ENCODE assay signal across 28 cellular contexts in genomic region chr19:16133818-16134217, GRCh38. TPM values are rescaled to one million over a fixed set of nuclear protein-coding genes. Genes with fewer than 3 reads are reported as not detected.
DNase-seq lines count a peak whose midpoint lies in the region; ATAC-seq and TF ChIP-seq lines count a peak whose summit lies in the region.
"Had no signal": no experiment of that assay in that cellular context is flagged by ENCODE, and none has a peak within 500 bp of the region (broad histone marks: within the 10 kb centered on the region; RNA-seq: fewer than 3 reads in every experiment).

No MANE protein-coding gene starts in this region.

- POLR2A ChIA-PET in T-cell (lab: Charles Lee): interaction anchor here in 1 of 2 donors (0.6 kb wide), 1 partner anchor 14 kb away, joined by 3 read pairs; no protein-coding TSS in a partner anchor

- peaks cover 37% of the 10 kb centered on the region for H3K36me3 ChIP-seq in osteoblast (ENCODE audit: insufficient read depth, low read length)
- H3K36me3 ChIP-seq in effector memory CD4-positive, alpha-beta T cell (ENCODE audit: control insufficient read depth, insufficient read depth, low read length): peaks cover 48% of the 10 kb centered on the region
- H3K36me3 ChIP-seq: neural progenitor cell had no signal

- no peaks in the 10 kb centered on the region for H3K79me2 ChIP-seq in osteoblast (ENCODE audit: insufficient read depth, low read length)

- no peak overlapping the region for H3K4me3 Mint-ChIP-seq in activated CD8-positive, alpha-beta memory T cell treated with anti-CD3 and anti-CD28 coated beads, Interleukin-2, amount 10 ng/mL, durations not matched to agents 7 days and 5 days
- no peak overlapping the region for H3K4me3 Mint-ChIP-seq in T-cell
- H3K4me3 Mint-ChIP-seq: neural progenitor cell had no signal

- no peak overlapping the region for H3K4me2 ChIP-seq in osteoblast (ENCODE audit: insufficient read depth, low read length)
- H3K4me2 ChIP-seq: neural progenitor cell had no signal

- peak overlapping the region; percentile 68 for H3K27ac Mint-ChIP-seq in activated CD8-positive, alpha-beta memory T cell treated with anti-CD3 and anti-CD28 coated beads, Interleukin-2, amount 10 ng/mL, durations not matched to agents 7 days and 5 days
- H3K27ac Mint-ChIP-seq in T-cell: peak overlapping the region; percentile 36 to 48
- H3K27ac Mint-ChIP-seq: neural progenitor cell had no signal

- H3K36me3 Mint-ChIP-seq in activated CD8-positive, alpha-beta memory T cell treated with anti-CD3 and anti-CD28 coated beads, Interleukin-2, amount 10 ng/mL, durations not matched to agents 7 days and 5 days: peaks cover 69% of the 10 kb centered on the region
- peaks cover 53% of the 10 kb centered on the region for H3K36me3 Mint-ChIP-seq in T-cell

- no peak overlapping the region for H2AFZ ChIP-seq in osteoblast (ENCODE audit: low read length)
- H2AFZ ChIP-seq: neural progenitor cell had no signal

- ATAC-seq in activated CD8-positive, alpha-beta memory T cell treated with anti-CD3 and anti-CD28 coated beads, Interleukin-2, amount 10 ng/mL, durations not matched to agents 7 days and 5 days: no peak
- ATAC-seq in T-cell (replicated peaks in 1 of 4): no peak
- ATAC-seq: activated CD4-positive, CD25-positive, alpha-beta regulatory T cell treated with anti-CD3 and anti-CD28 coated beads, Interleukin-2, amount 50 U/mL, for 24 hours; gastroesophageal sphincter; SK-N-SH treated with all-trans-retinoic acid at 6 μM for 48 hours had no signal

- no peak for DNase-seq in activated CD8-positive, alpha-beta memory T cell treated with anti-CD3 and anti-CD28 coated beads, Interleukin-2, amount 10 ng/mL, durations not matched to agents 7 days and 5 days
- DNase-seq in activated CD8-positive, alpha-beta memory T cell treated with anti-CD3 and anti-CD28 coated beads, Interleukin-2, amount 50 U/mL, for 48 hours: no peak
- DNase-seq in T-cell: no peak
- peak; percentile 90 for DNase-seq in osteoblast (ENCODE audit: insufficient read length, low spot score, missing footprints)
- no peak for DNase-seq in cerebellum (ENCODE audit: low spot score)
- DNase-seq in effector memory CD4-positive, alpha-beta T cell: no peak
- DNase-seq: 8988T; activated CD8-positive, alpha-beta memory T cell treated with anti-CD3 and anti-CD28 coated beads for 24 hours; amygdala; C1 segment of cervical spinal cord; dorsolateral prefrontal cortex; GF-D8; GOT3; midbrain; NCI-H1092; NCI-H2029; NCI-H446 treated with DMSO at 0.1 percent for 48 hours; spleen; T1000 had no signal

- TF ChIP-seq CTCF in osteoblast (IDR thresholded peaks at IDR 0.05; ENCODE audit: extremely low read depth, low read depth, low read length): no peak

- H4K20me1 ChIP-seq in osteoblast (ENCODE audit: insufficient read depth, low read length): peaks cover 4% of the 10 kb centered on the region

- no peaks in the 10 kb centered on the region for H3K27me3 ChIP-seq in osteoblast (ENCODE audit: insufficient read depth, low read length)
- H3K27me3 ChIP-seq in effector memory CD4-positive, alpha-beta T cell (replicated peaks; ENCODE audit: control insufficient read depth, insufficient read depth, low read length, poor library complexity, severe bottlenecking): no peaks in the 10 kb centered on the region
- H3K27me3 ChIP-seq: dorsolateral prefrontal cortex, gastroesophageal sphincter, neural progenitor cell, spleen had no signal

- no peaks in the 10 kb centered on the region for H3K27me3 Mint-ChIP-seq in activated CD8-positive, alpha-beta memory T cell treated with anti-CD3 and anti-CD28 coated beads, Interleukin-2, amount 10 ng/mL, durations not matched to agents 7 days and 5 days
- no peaks in the 10 kb centered on the region for H3K27me3 Mint-ChIP-seq in T-cell

- peaks cover 5% of the 10 kb centered on the region for H3K9me3 Mint-ChIP-seq in activated CD8-positive, alpha-beta memory T cell treated with anti-CD3 and anti-CD28 coated beads, Interleukin-2, amount 10 ng/mL, durations not matched to agents 7 days and 5 days (ENCODE audit: low read depth)
- peaks cover 0 to 10% (median 0%) of the 10 kb centered on the region in 3 donors for H3K9me3 Mint-ChIP-seq in T-cell
- H3K9me3 Mint-ChIP-seq: neural progenitor cell had no signal

- no peaks in the 10 kb centered on the region for H3K9me3 ChIP-seq in osteoblast (ENCODE audit: low read depth, low read length)
- no peaks in the 10 kb centered on the region for H3K9me3 ChIP-seq in effector memory CD4-positive, alpha-beta T cell (ENCODE audit: control insufficient read depth, low read length)
- H3K9me3 ChIP-seq: gastroesophageal sphincter, spleen had no signal

- no peak overlapping the region for H3K27ac ChIP-seq in osteoblast (ENCODE audit: low read depth, low read length)
- H3K27ac ChIP-seq in effector memory CD4-positive, alpha-beta T cell (ENCODE audit: insufficient read depth, low read length, poor library complexity, severe bottlenecking): no peak overlapping the region
- H3K27ac ChIP-seq: dorsolateral prefrontal cortex, gastroesophageal sphincter, neural progenitor cell had no signal

- H3K4me1 Mint-ChIP-seq in activated CD8-positive, alpha-beta memory T cell treated with anti-CD3 and anti-CD28 coated beads, Interleukin-2, amount 10 ng/mL, durations not matched to agents 7 days and 5 days: peaks cover 39% of the 10 kb centered on the region
- H3K4me1 Mint-ChIP-seq in T-cell: peaks cover 0 to 12% (median 0%) of the 10 kb centered on the region in 3 donors
- H3K4me1 Mint-ChIP-seq: neural progenitor cell had no signal

- H3K4me1 ChIP-seq in osteoblast (ENCODE audit: insufficient read depth, low read length): no peaks in the 10 kb centered on the region
- no peaks in the 10 kb centered on the region for H3K4me1 ChIP-seq in effector memory CD4-positive, alpha-beta T cell (ENCODE audit: control insufficient read depth, insufficient read depth, low read length, poor library complexity, severe bottlenecking)
- H3K4me1 ChIP-seq: gastroesophageal sphincter, neural progenitor cell had no signal

- no peak overlapping the region for H3K4me3 ChIP-seq in osteoblast (ENCODE audit: insufficient read depth, low read length)
- H3K4me3 ChIP-seq in effector memory CD4-positive, alpha-beta T cell (ENCODE audit: insufficient read depth, low read depth, low read length, poor library complexity, severe bottlenecking): no peak overlapping the region
- H3K4me3 ChIP-seq: dorsolateral prefrontal cortex, gastroesophageal sphincter, neural progenitor cell, spleen had no signal

- CTCF ChIA-PET in activated CD8-positive, alpha-beta memory T cell treated with anti-CD3 and anti-CD28 coated beads, Interleukin-2, amount 10 ng/mL, durations not matched to agents 7 days and 5 days (lab: Charles Lee): interaction anchor here (0.7 to 2.2 kb wide), 2 partner anchors 11 to 16 kb away, joined by 3 to 6 read pairs; no protein-coding TSS in a partner anchor
- CTCF ChIA-PET in T-cell (lab: Charles Lee): no interaction called here

RNA-seq across cellular contexts. Expression of gene HSH2D, which starts 9.7 kb away (rescaled TPM):
- total RNA-seq in activated CD8-positive, alpha-beta memory T cell treated with anti-CD3 and anti-CD28 coated beads, Interleukin-2, amount 10 ng/mL, durations not matched to agents 7 days and 5 days: 100 to 1,000 TPM; 181 to 199 TPM
- total RNA-seq in T-cell: 10 to 100 TPM; 23.5 to 37.0 (median 28.5) TPM
- 0.36 TPM in 1 of 2 replicates, not detected in the other for total RNA-seq in osteoblast
- total RNA-seq in cerebellum: not detected
- total RNA-seq: RPMI7951 had no signal

RNA-seq across cellular contexts. Expression of gene RAB8A, which starts 22.1 kb away (rescaled TPM):
- 100 to 1,000 TPM; 204 to 271 TPM for total RNA-seq in activated CD8-positive, alpha-beta memory T cell treated with anti-CD3 and anti-CD28 coated beads, Interleukin-2, amount 10 ng/mL, durations not matched to agents 7 days and 5 days
- 10 to 100 TPM; 67.0 to 84.5 (median 71.7) TPM for total RNA-seq in T-cell
- total RNA-seq in osteoblast: 61.6 and 68.8 TPM in 2 replicates
- 36.9 TPM for total RNA-seq in cerebellum

RNA-seq across cellular contexts. Expression of gene CIB3, which starts 39.5 kb away (rescaled TPM):
- total RNA-seq in activated CD8-positive, alpha-beta memory T cell treated with anti-CD3 and anti-CD28 coated beads, Interleukin-2, amount 10 ng/mL, durations not matched to agents 7 days and 5 days: not detected
- not detected for total RNA-seq in T-cell
- total RNA-seq in osteoblast: not detected in 2 replicates
- total RNA-seq in cerebellum: not detected
- total RNA-seq: cardiac septum, dorsolateral prefrontal cortex, epithelial cell of proximal tubule, gastroesophageal sphincter, RPMI7951, spleen, subcutaneous adipose tissue, urinary bladder had no signal

RNA-seq across cellular contexts. Expression of gene FAM32A, which starts 51.4 kb away (rescaled TPM):
- 10 to 100 TPM; 64.6 to 72.0 TPM for total RNA-seq in activated CD8-positive, alpha-beta memory T cell treated with anti-CD3 and anti-CD28 coated beads, Interleukin-2, amount 10 ng/mL, durations not matched to agents 7 days and 5 days
- total RNA-seq in T-cell (10 to 100 TPM; 42.1 to 60.6 (median 53.3) TPM), osteoblast (93.4 and 109 TPM in 2 replicates), cerebellum (70.4 TPM)

RNA-seq across cellular contexts. Expression of gene TPM4, which starts 57.5 kb away (rescaled TPM):
- total RNA-seq in activated CD8-positive, alpha-beta memory T cell treated with anti-CD3 and anti-CD28 coated beads, Interleukin-2, amount 10 ng/mL, durations not matched to agents 7 days and 5 days: 100 to 1,000 TPM; 491 to 493 TPM
- total RNA-seq in T-cell (100 to 1,000 TPM in 2 of 5 donors, 10 to 100 TPM in 3; 83.6 to 189 (median 99.5) TPM), osteoblast (1,233 and 1,325 TPM in 2 replicates), cerebellum (92.0 TPM)

Comparison
In these comparisons a context has a peak if more than half of its experiments do, and no peak if none do; other contexts are left out.
1. RNA of gene HSH2D, which starts 9.7 kb away (total RNA-seq): 181 to 199 TPM in activated CD8-positive, alpha-beta memory T cell treated with anti-CD3 and anti-CD28 coated beads, Interleukin-2, amount 10 ng/mL, durations not matched to agents 7 days and 5 days and 23.5 to 37.0 TPM in T-cell; 0.36 TPM in osteoblast and not detected in cerebellum (single experiment); every median in the first group is over 10 times any median in the second.